Comparison of ENCODE assay signal across 8 cellular contexts in the genomic region with DNA sequence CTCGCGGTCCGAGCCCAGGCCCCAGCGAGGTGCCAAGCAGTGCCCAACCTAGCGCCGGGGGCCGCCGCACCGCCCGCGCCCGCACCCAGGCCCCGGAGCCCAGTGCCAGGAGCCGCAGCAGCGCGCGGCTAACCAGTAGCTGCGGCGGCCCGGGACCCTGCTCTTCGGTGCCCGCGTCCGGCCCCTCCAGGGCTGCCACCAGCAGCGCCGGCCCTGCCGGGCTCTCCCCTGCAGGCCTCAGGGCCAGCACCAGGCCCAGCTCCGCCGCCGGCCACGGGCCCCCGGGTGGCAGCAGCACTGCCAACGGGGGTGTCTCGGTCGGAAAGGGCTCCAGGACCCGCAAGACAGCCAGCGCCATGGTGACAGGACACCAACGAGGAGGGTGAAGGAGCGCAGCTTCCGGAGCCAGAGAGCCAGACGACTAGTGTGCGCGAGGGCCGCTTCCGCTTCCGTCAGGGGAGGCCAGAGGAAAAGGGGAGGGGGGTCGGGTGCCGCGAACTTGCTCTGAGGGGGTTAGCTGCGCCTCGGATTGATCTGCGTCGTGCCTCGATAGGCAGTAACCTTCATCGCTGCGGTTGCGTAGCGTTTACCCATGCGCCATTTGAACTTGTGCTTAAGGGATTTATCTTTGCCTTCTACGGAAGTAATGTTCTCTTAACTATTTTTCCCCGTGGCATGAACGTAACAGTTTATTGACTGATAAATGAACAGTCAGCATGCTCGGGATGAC. TPM values are rescaled to one million over a fixed set of nuclear protein-coding genes. Genes with fewer than 3 reads are reported as not detected.
DNase-seq lines count a peak whose midpoint lies in the region; ATAC-seq and TF ChIP-seq lines count a peak whose summit lies in the region.

A gene with protein sequence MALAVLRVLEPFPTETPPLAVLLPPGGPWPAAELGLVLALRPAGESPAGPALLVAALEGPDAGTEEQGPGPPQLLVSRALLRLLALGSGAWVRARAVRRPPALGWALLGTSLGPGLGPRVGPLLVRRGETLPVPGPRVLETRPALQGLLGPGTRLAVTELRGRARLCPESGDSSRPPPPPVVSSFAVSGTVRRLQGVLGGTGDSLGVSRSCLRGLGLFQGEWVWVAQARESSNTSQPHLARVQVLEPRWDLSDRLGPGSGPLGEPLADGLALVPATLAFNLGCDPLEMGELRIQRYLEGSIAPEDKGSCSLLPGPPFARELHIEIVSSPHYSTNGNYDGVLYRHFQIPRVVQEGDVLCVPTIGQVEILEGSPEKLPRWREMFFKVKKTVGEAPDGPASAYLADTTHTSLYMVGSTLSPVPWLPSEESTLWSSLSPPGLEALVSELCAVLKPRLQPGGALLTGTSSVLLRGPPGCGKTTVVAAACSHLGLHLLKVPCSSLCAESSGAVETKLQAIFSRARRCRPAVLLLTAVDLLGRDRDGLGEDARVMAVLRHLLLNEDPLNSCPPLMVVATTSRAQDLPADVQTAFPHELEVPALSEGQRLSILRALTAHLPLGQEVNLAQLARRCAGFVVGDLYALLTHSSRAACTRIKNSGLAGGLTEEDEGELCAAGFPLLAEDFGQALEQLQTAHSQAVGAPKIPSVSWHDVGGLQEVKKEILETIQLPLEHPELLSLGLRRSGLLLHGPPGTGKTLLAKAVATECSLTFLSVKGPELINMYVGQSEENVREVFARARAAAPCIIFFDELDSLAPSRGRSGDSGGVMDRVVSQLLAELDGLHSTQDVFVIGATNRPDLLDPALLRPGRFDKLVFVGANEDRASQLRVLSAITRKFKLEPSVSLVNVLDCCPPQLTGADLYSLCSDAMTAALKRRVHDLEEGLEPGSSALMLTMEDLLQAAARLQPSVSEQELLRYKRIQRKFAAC (minus strand): TSS at position 389 of the 730 bp plus-strand sequence. CDS start 31 bp downstream, at position 358.

- TF ChIP-seq CTCF in AG04449 (IDR thresholded peaks at IDR 0.05; ENCODE audit: insufficient read depth, low read length, missing control alignments), result no peak
- TF ChIP-seq CTCF in activated B cell treated with CpG ODN at 0.5 μM for 24 hours (IDR thresholded peaks at IDR 0.05), result no peak
- TF ChIP-seq CTCF in cardiac fibroblast (IDR thresholded peaks at IDR 0.05; ENCODE audit: low read depth, low read length), result no peak

- H3K9me3 Mint-ChIP-seq in activated B cell treated with CpG ODN at 0.5 μM for 24 hours, result no peaks in the 10 kb centered on the region

- intact Hi-C loops in activated B cell treated with CpG ODN at 0.5 μM for 24 hours (cut with micrococcal nuclease), result loop anchor here (1.0 to 2.0 kb wide), 3 partner anchors 18 to 50 kb away; partner anchors contain the start of genes CNPY3, GNMT and KLHDC3

- no peaks in the 10 kb centered on the region for H3K27me3 Mint-ChIP-seq in activated B cell treated with CpG ODN at 0.5 μM for 24 hours

- peak within 1 kb of the TSS; percentile 95 for H3K27ac Mint-ChIP-seq in activated B cell treated with CpG ODN at 0.5 μM for 24 hours

- peak within 1 kb of the TSS; percentile 93 for H3K4me3 Mint-ChIP-seq in activated B cell treated with CpG ODN at 0.5 μM for 24 hours

- H3K36me3 Mint-ChIP-seq in activated B cell treated with CpG ODN at 0.5 μM for 24 hours (ENCODE audit: low read depth), result peaks cover 10% of the 10 kb centered on the region

- H3K4me3 ChIP-seq in AG04449 (ENCODE audit: low read depth, low read length), result peak within 1 kb of the TSS; percentile 78
- peak within 1 kb of the TSS; percentile 70 to 71 for H3K4me3 ChIP-seq in cardiac fibroblast (replicated peaks in 1 of 2; ENCODE audit: low read depth in 2 of 2, low read length in 2 of 2)

- CTCF ChIA-PET in AG04449 (lab: Yijun Ruan, JAX), result interaction anchor here (0.9 to 2.0 kb wide), 7 partner anchors 8 to 164 kb away, joined by 3 to 5 read pairs (median 3); no protein-coding TSS in a partner anchor
- CTCF ChIA-PET in activated B cell treated with CpG ODN at 0.5 μM for 24 hours (lab: Charles Lee), result interaction anchor here (0.5 kb wide), 1 partner anchor 23 kb away, joined by 7 read pairs; no protein-coding TSS in a partner anchor

- DNase-seq in AG04449 (ENCODE audit: low read depth, low spot score) (peak; percentile 23), NCI-H226 (peak; percentile 70), activated B cell treated with CpG ODN at 0.5 μM for 24 hours (peak; percentile 74), cardiac fibroblast (ENCODE audit: low read depth in 2 of 2) (peak; percentile 77 to 78), inferior parietal cortex (ENCODE audit: extremely low spot score) (peak; percentile 92)
- peak; percentile 89 for DNase-seq in stimulated activated CD4-positive, alpha-beta T cell treated with anti-CD3 and anti-CD28 coated beads, Interleukin-12 subunit alpha, Interleukin-12 subunit beta, amount 100 ng/mL, for 4 hours

- POLR2A ChIA-PET in AG04449 (lab: Yijun Ruan, JAX), result interaction anchor here (0.7 to 2.2 kb wide), 7 partner anchors 9 to 195 kb away, joined by 3 to 17 read pairs (median 4); partner anchors contain the start of gene CNPY3
- POLR2A ChIA-PET in activated B cell treated with CpG ODN at 0.5 μM for 24 hours (lab: Charles Lee), result interaction anchor here (0.5 to 4.4 kb wide), 30 partner anchors 8 to 1652 kb away, joined by 3 to 97 read pairs (median 4); partner anchors contain the start of genes BICRAL, CNPY3, CUL7 and KLHDC3

- H3K4me1 Mint-ChIP-seq in activated B cell treated with CpG ODN at 0.5 μM for 24 hours, result peaks cover 36% of the 10 kb centered on the region

- ATAC-seq in GM19023 (IDR thresholded peaks at IDR 0.05; ENCODE audit: unreplicated experiment), result peak; percentile 90
- ATAC-seq in HG03196 (IDR thresholded peaks at IDR 0.05; ENCODE audit: unreplicated experiment), result peak; percentile 75
- ATAC-seq in activated B cell treated with CpG ODN at 0.5 μM for 24 hours (ENCODE audit: low read depth), result peak; percentile 94

RNA-seq across cellular contexts. Expression of the gene that starts here (rescaled TPM):
- 11.8 and 13.2 TPM in 2 replicates for total RNA-seq in activated B cell treated with CpG ODN at 0.5 μM for 24 hours

Comparison
In these comparisons a context has a peak if more than half of its experiments do, and no peak if none do; other contexts are left out.
1. Peak in every context shown above with its lines: DNase-seq, ATAC-seq and H3K4me3 ChIP-seq.
2. DNase-seq: peak in every context shown above with its lines; median percentile 92 in inferior parietal cortex; 89 in stimulated activated CD4-positive, alpha-beta T cell treated with anti-CD3 and anti-CD28 coated beads, Interleukin-12 subunit alpha, Interleukin-12 subunit beta, amount 100 ng/mL, for 4 hours; 78 in cardiac fibroblast; 74 in activated B cell treated with CpG ODN at 0.5 μM for 24 hours; 70 in NCI-H226; 23 in AG04449.